Comparison of ENCODE assay signal across 1 cellular context in the genomic region with DNA sequence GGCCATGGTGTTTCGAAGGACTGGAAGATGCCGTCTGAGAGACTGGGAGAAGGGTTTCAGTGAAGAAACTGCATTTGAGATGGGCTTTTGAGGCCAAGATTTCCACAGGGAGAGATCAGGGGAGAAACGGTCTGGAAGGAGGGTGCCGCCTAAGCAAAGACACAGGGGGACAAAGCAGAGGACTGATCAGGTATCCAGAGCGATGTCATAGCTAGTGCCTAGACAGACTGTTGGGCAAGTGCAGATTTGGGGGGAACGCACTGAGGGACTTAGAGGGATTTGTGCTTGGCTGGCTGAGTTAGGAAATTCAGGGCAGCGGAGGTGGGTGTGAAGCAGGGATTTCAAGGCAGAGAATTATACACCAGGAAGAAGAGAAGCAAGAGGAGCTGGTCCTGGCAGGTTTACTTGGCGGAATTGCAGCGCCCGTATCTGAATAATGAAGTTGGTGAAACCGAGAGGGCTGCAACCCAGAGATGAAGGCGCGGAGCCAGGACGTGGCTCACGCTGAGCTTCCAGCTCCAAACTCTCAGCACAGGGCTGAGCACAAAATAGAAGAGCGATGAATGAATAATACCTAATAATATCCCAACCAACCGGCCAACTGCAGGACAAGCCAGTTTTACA.
TF ChIP-seq lines count a peak whose summit lies in the region.

No MANE protein-coding gene starts in this region.

TF ChIP-seq in SK-N-SH treated with all-trans-retinoic acid at 6 μM for 48 hours, 23 proteins besides CTCF, POLR2A, EP300 and RAD21 (continued from another document):
- TF ChIP-seq, protein P1, sequence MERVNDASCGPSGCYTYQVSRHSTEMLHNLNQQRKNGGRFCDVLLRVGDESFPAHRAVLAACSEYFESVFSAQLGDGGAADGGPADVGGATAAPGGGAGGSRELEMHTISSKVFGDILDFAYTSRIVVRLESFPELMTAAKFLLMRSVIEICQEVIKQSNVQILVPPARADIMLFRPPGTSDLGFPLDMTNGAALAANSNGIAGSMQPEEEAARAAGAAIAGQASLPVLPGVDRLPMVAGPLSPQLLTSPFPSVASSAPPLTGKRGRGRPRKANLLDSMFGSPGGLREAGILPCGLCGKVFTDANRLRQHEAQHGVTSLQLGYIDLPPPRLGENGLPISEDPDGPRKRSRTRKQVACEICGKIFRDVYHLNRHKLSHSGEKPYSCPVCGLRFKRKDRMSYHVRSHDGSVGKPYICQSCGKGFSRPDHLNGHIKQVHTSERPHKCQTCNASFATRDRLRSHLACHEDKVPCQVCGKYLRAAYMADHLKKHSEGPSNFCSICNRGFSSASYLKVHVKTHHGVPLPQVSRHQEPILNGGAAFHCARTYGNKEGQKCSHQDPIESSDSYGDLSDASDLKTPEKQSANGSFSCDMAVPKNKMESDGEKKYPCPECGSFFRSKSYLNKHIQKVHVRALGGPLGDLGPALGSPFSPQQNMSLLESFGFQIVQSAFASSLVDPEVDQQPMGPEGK (CRISPR knock-in tag; IDR thresholded peaks at IDR 0.05; ENCODE audit: borderline replicate concordance) = no peak
